17 cellular contexts compared by ENCODE assay signal in genomic region chr14:36094963-36095362, GRCh38.
A peak's percentile ranks its signal among the peaks of the same experiment; 100 is the strongest.
DNase-seq lines count a peak whose midpoint lies in the region; ATAC-seq and TF ChIP-seq lines count a peak whose summit lies in the region.
"Had no signal": no experiment of that assay in that cellular context is flagged by ENCODE, and none has a peak within 500 bp of the region (broad histone marks: within the 10 kb centered on the region; RNA-seq: fewer than 3 reads in every experiment).

No MANE protein-coding gene starts in this region.

- H3K9me2 ChIP-seq in GM23338 (ENCODE audit: insufficient read depth): peaks cover 4% of the 10 kb centered on the region; the same call in 1 of the 2 replicates

- peaks cover under 1% of the 10 kb centered on the region for H3K27me3 Mint-ChIP-seq in GM23338 (ENCODE audit: insufficient read depth, low read depth, poor library complexity)
- H3K27me3 Mint-ChIP-seq in neural progenitor cell (ENCODE audit: insufficient read depth, low read depth): no peaks in the 10 kb centered on the region

- H3F3A ChIP-seq in GM23338 (replicated peaks; ENCODE audit: low read depth): no peaks in the 10 kb centered on the region
- no peaks in the 10 kb centered on the region for H3F3A ChIP-seq in neural progenitor cell (ENCODE audit: low read depth)

- H3K4me3 Mint-ChIP-seq in GM23338 (no peak overlapping the region), neural progenitor cell (no peak overlapping the region)
- H3K4me3 Mint-ChIP-seq: CD4-positive, CD25-positive, alpha-beta regulatory T cell; CD8-positive, alpha-beta memory T cell had no signal

- no peaks in the 10 kb centered on the region for H3K27me3 ChIP-seq in GM23338 (ENCODE audit: insufficient read depth)
- H3K27me3 ChIP-seq in left lung: no peaks in the 10 kb centered on the region
- no peaks in the 10 kb centered on the region for H3K27me3 ChIP-seq in neural progenitor cell

- ATAC-seq in GM23338: no peak
- peak; percentile 66 for ATAC-seq in left lung
- ATAC-seq in HG03439 (IDR thresholded peaks at IDR 0.05; ENCODE audit: unreplicated experiment): no peak
- no peak for ATAC-seq in GM18520 (IDR thresholded peaks at IDR 0.05; ENCODE audit: unreplicated experiment)
- ATAC-seq: GM12878 had no signal

- peaks cover 6% of the 10 kb centered on the region; the same call in 1 of the 2 replicates for H3K4me1 ChIP-seq in GM23338 (ENCODE audit: insufficient read depth)
- H3K4me1 ChIP-seq in left lung: no peaks in the 10 kb centered on the region
- no peaks in the 10 kb centered on the region for H3K4me1 ChIP-seq in neural progenitor cell
- H3K4me1 ChIP-seq: HAP-1 had no signal

- H3K36me3 Mint-ChIP-seq in GM23338 (ENCODE audit: low read depth): no peaks in the 10 kb centered on the region
- H3K36me3 Mint-ChIP-seq in neural progenitor cell: no peaks in the 10 kb centered on the region
- H3K36me3 Mint-ChIP-seq: CD4-positive, CD25-positive, alpha-beta regulatory T cell; CD8-positive, alpha-beta memory T cell had no signal

- H3K9ac ChIP-seq in neural progenitor cell: no peak overlapping the region

- H3K27ac Mint-ChIP-seq in GM23338 (no peak overlapping the region), neural progenitor cell (no peak overlapping the region)
- H3K27ac Mint-ChIP-seq: CD4-positive, CD25-positive, alpha-beta regulatory T cell; CD8-positive, alpha-beta memory T cell had no signal

- H3K79me2 ChIP-seq in GM23338 (replicated peaks; ENCODE audit: insufficient read depth): no peaks in the 10 kb centered on the region
- no peaks in the 10 kb centered on the region for H3K79me2 ChIP-seq in neural progenitor cell (ENCODE audit: low read depth)

- no peak overlapping the region for H3K27ac ChIP-seq in GM23338 (ENCODE audit: low read depth)
- H3K27ac ChIP-seq in left lung: peak overlapping the region in 1 of 2 donors; percentile 5
- H3K27ac ChIP-seq in neural progenitor cell: no peak overlapping the region

- H3K4me2 ChIP-seq in GM23338 (no peak overlapping the region), neural progenitor cell (no peak overlapping the region)

- no peaks in the 10 kb centered on the region for H3K9me3 Mint-ChIP-seq in GM23338
- H3K9me3 Mint-ChIP-seq in neural progenitor cell: no peaks in the 10 kb centered on the region

- intact Hi-C loops in left lung (cut with DNase I): no loop called here

- H3K36me3 ChIP-seq in GM23338 (ENCODE audit: insufficient read depth): no peaks in the 10 kb centered on the region
- H3K36me3 ChIP-seq in left lung: no peaks in the 10 kb centered on the region
- no peaks in the 10 kb centered on the region for H3K36me3 ChIP-seq in neural progenitor cell
- H3K36me3 ChIP-seq: BE2C, HAP-1 had no signal

- TF ChIP-seq CTCF in GM23338 (conservative IDR thresholded peaks at IDR 0.05; ENCODE audit: low read depth in 2 of 2) (no peak), left lung (IDR thresholded peaks at IDR 0.05) (no peak), neural progenitor cell (IDR thresholded peaks at IDR 0.05) (no peak), GM10266 (IDR thresholded peaks at IDR 0.05; ENCODE audit: control insufficient read depth, insufficient read depth, low read depth, missing control alignments) (no peak)

- H4K20me1 ChIP-seq in GM23338 (replicated peaks; ENCODE audit: insufficient read depth): no peaks in the 10 kb centered on the region
- H4K20me1 ChIP-seq in neural progenitor cell (ENCODE audit: low read depth): no peaks in the 10 kb centered on the region

- no peaks in the 10 kb centered on the region for H3K9me3 ChIP-seq in left lung
- H3K9me3 ChIP-seq in neural progenitor cell (ENCODE audit: low read depth): no peaks in the 10 kb centered on the region
- H3K9me3 ChIP-seq: BE2C, Caco-2, HAP-1 had no signal

- peak overlapping the region; percentile 90 for H2AFZ ChIP-seq in GM23338
- peak overlapping the region; percentile 59 for H2AFZ ChIP-seq in neural progenitor cell (replicated peaks)

- H3K4me1 Mint-ChIP-seq in GM23338: peaks cover 3% of the 10 kb centered on the region; the same call in 2 of the 3 replicates
- peaks cover 3% of the 10 kb centered on the region for H3K4me1 Mint-ChIP-seq in neural progenitor cell
- H3K4me1 Mint-ChIP-seq: CD4-positive, CD25-positive, alpha-beta regulatory T cell; CD8-positive, alpha-beta memory T cell had no signal

- no peak overlapping the region for H3K4me3 ChIP-seq in GM23338
- H3K4me3 ChIP-seq in left lung: no peak overlapping the region
- no peak overlapping the region for H3K4me3 ChIP-seq in neural progenitor cell
- H3K4me3 ChIP-seq: GM12878, HAP-1 had no signal

- no peak for DNase-seq in GM23338 (ENCODE audit: low spot score)
- peak in 1 of 2 donors; percentile 37 for DNase-seq in left lung
- DNase-seq in neural progenitor cell (ENCODE audit: low spot score): no peak
- DNase-seq in GM10266 (ENCODE audit: extremely low spot score): no peak
- DNase-seq: ACHN; BE2C; C1 segment of cervical spinal cord; Caco-2; CD4-positive, CD25-positive, alpha-beta regulatory T cell; CD8-positive, alpha-beta memory T cell; GF-D8; GOT3; KG1 had no signal

TF ChIP-seq in GM23338, 12 proteins besides CTCF, POLR2A, EP300 and RAD21 (continues in another document):
- TF ChIP-seq REST (IDR thresholded peaks at IDR 0.05; ENCODE audit: unreplicated experiment): no peak
